ENCODE assay signal across 1 cellular context in genomic region chr3:172132721-172133311, GRCh38.
A peak's percentile ranks its signal among the peaks of the same experiment; 100 is the strongest.
TF ChIP-seq lines count a peak whose summit lies in the region.

No MANE protein-coding gene starts in this region.

TF ChIP-seq in GM12878, 131 proteins besides CTCF, POLR2A, EP300 and RAD21 (continued from another document):
- TF ChIP-seq ATF2 (IDR thresholded peaks at IDR 0.05; ENCODE audit: low read length) = peak; percentile 13; the same call in 1 of the 2 replicates
TF ChIP-seq in GM12878: peak in this region for 5.
